8 cellular contexts compared by ENCODE assay signal in the genomic region with DNA sequence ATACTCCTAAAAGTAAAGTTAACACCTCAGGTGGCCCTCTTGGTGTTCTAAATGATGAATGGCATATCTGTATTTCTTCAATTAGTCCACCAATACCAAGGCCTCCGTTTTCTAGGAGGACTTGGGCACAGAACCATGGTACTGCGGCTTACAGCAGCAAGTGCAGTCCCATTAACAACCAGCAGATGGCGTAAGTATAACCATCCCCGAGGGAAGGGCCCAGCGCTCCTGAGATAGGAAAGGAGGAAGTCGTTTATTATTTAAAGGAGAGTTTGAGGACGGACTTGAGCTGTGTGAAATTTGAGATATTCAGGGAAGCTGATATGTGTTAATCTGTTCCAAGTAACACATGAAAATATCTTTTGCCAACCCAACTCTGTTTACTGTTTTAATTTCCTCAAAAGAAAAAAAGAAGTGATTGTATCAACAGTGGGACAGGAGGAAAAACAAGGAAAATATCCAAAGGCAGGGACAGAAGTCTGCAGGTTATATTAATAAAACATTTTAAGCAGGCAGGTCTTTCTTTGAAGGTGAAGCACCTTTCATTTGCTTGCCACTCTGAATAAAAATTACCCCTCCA. TPM values are rescaled to one million over a fixed set of nuclear protein-coding genes. Genes with fewer than 3 reads are reported as not detected.
A peak's percentile ranks its signal among the peaks of the same experiment; 100 is the strongest.
DNase-seq lines count a peak whose midpoint lies in the region; ATAC-seq, FAIRE-seq and TF ChIP-seq lines count a peak whose summit lies in the region.

No MANE protein-coding gene starts in this region.

- no peak for ATAC-seq in HG02571 (IDR thresholded peaks at IDR 0.05; ENCODE audit: unreplicated experiment)

- H3K4me1 Mint-ChIP-seq in CD14-positive monocyte: peaks cover 27% of the 10 kb centered on the region

- no peak overlapping the region for H3K9ac ChIP-seq in kidney (ENCODE audit: low read length in 2 of 2)

- peak; percentile 30 for FAIRE-seq in kidney (lab: Jason Lieb, UNC)

- peaks cover 0 to 4% (median 3%) of the 10 kb centered on the region in 3 donors for H3K27me3 Mint-ChIP-seq in CD14-positive monocyte (ENCODE audit: low read depth in 3 of 3)

- peak; percentile 85 for DNase-seq in CD14-positive monocyte (ENCODE audit: low spot score)
- peak; percentile 67 for DNase-seq in H7
- peak; percentile 64 for DNase-seq in NCI-H2171 treated with DMSO at 0.1 percent for 48 hours (lab: John Stamatoyannopoulos, UW)
- DNase-seq in WERI-Rb-1: peak; percentile 78
- DNase-seq in central memory CD4-positive, alpha-beta T cell: peak; percentile 26
- DNase-seq in kidney: peak; percentile 75
- peak; percentile 71 to 79 for DNase-seq in stimulated activated CD4-positive, alpha-beta T cell treated with anti-CD3 and anti-CD28 coated beads, Interleukin-2, amount 100 ng/mL, for 24 hours

- H3K36me3 ChIP-seq in H7 (replicated peaks; ENCODE audit: control insufficient read depth, insufficient read depth, low read length) (no peaks in the 10 kb centered on the region), WERI-Rb-1 (no peaks in the 10 kb centered on the region), kidney (ENCODE audit: control insufficient read depth in 1 of 2, insufficient read depth in 2 of 2, low read length in 2 of 2) (no peaks in the 10 kb centered on the region)

- H3K4me1 ChIP-seq in kidney (ENCODE audit: control insufficient read depth in 1 of 2, insufficient read depth in 1 of 2, low read depth in 1 of 2, low read length in 2 of 2): peaks cover 2 to 9% of the 10 kb centered on the region in 2 donors

- peak overlapping the region; percentile 87 to 95 (median 90) for H3K27ac Mint-ChIP-seq in CD14-positive monocyte

- H3K27me3 ChIP-seq in H7 (ENCODE audit: control insufficient read depth, insufficient read depth, low read length) (no peaks in the 10 kb centered on the region), WERI-Rb-1 (ENCODE audit: insufficient read depth, low read depth, severe bottlenecking) (no peaks in the 10 kb centered on the region)

- TF ChIP-seq CTCF in CD14-positive monocyte (IDR thresholded peaks at IDR 0.05) (peak; percentile 97), WERI-Rb-1 (IDR thresholded peaks at IDR 0.05; ENCODE audit: low read depth, low read length) (peak; percentile 89), kidney (IDR thresholded peaks at IDR 0.05; ENCODE audit: borderline replicate concordance, extremely low read depth, insufficient read depth) (peak; percentile 97)

- no peak overlapping the region for H3K4me3 ChIP-seq in H7 (ENCODE audit: insufficient read depth, low read depth, low read length)
- no peak overlapping the region for H3K4me3 ChIP-seq in WERI-Rb-1 (ENCODE audit: low read depth, low read length)
- H3K4me3 ChIP-seq in kidney (ENCODE audit: low read length in 2 of 2): peak overlapping the region in 1 of 2 donors; percentile 8

- H3K9me3 Mint-ChIP-seq in CD14-positive monocyte: peaks cover 24 to 49% (median 37%) of the 10 kb centered on the region in 7 donors

- peaks cover 25 to 26% of the 10 kb centered on the region in 2 donors for H3K36me3 Mint-ChIP-seq in CD14-positive monocyte

- H3K9me3 ChIP-seq in WERI-Rb-1 (ENCODE audit: severe bottlenecking) (peaks cover 13% of the 10 kb centered on the region), kidney (ENCODE audit: control insufficient read depth in 1 of 2, low read length in 2 of 2) (peaks cover 4 to 9% of the 10 kb centered on the region in 2 donors)

- intact Hi-C loops in CD14-positive monocyte (cut with micrococcal nuclease): loop anchor here (1.0 to 2.0 kb wide), 2 partner anchors 133 to 134 kb away; no protein-coding TSS in a partner anchor
- intact Hi-C loops in kidney (cut with DNase I): no loop called here

- H3K4me3 Mint-ChIP-seq in CD14-positive monocyte: peak overlapping the region in 1 of 2 donors; percentile 27

- no peak overlapping the region for H3K27ac ChIP-seq in WERI-Rb-1
- H3K27ac ChIP-seq in kidney (ENCODE audit: low read depth in 2 of 2, low read length in 2 of 2): peak overlapping the region in 1 of 2 donors; percentile 38

RNA-seq across cellular contexts. Expression of a gene that starts 37.7 kb away (rescaled TPM):
- 1 to 10 TPM; 4.5 to 8.0 TPM for polyA plus RNA-seq in CD14-positive monocyte
- total RNA-seq in H7 (2014; rRNA removed; shearing (Covaris generic)): 0.33 TPM in 1 of 2 replicates, not detected in the other
- 142 TPM for total RNA-seq in kidney
- polyA plus RNA-seq in kidney (ENCODE audit: insufficient read depth, low read depth, low replicate concordance): 102 TPM

Comparison
In these comparisons a context has a peak if more than half of its experiments do, and no peak if none do; other contexts are left out.
1. DNase-seq: peak in every context shown above with its lines; median percentile 85 in CD14-positive monocyte; 78 in WERI-Rb-1; 75 in kidney; 75 in stimulated activated CD4-positive, alpha-beta T cell treated with anti-CD3 and anti-CD28 coated beads, Interleukin-2, amount 100 ng/mL, for 24 hours; 67 in H7; 64 in NCI-H2171 treated with DMSO at 0.1 percent for 48 hours; 26 in central memory CD4-positive, alpha-beta T cell.
2. RNA of a gene that starts 37.7 kb away (total RNA-seq): 142 TPM in kidney (single experiment); 0.33 TPM in H7; every median in the first group is over 100 times any median in the second.
3. Peak in every context shown above with its lines, with median percentiles within 50 percentile points of each other: CTCF ChIP-seq.